In the genomic region with DNA sequence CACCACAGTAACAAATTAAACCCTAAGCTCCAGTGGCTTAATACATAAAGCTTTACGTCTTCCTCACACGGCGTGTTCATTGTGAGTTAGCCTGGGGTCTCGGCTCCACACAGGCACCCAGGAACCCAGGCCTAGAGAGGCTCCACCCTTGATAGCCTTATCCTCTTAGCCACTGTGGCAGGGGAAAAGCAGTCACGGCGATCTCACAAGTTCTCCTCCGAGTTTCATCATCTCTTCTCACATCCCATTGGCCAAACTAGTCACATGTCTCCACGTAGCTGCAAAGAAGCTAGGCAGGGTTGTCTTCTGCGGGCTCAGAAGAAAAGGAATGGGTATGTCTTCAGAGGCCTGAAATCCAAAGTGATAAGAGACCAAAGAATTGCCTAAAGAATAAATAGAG, we compare ENCODE assay signal across 26 cellular contexts.
"Had no signal": no experiment of that assay in that cellular context is flagged by ENCODE, and none has a peak within 500 bp of the region (broad histone marks: within the 10 kb centered on the region; RNA-seq: fewer than 3 reads in every experiment).

No MANE protein-coding gene starts in this region.

- H3K27me3 ChIP-seq: dorsolateral prefrontal cortex, upper lobe of right lung had no signal

- H3K9me3 Mint-ChIP-seq: activated CD4-positive, alpha-beta T cell treated with anti-CD3 and anti-CD28 coated beads, Interleukin-2, amount 10 ng/mL, durations not matched to agents 24 days and 14 days; immature natural killer cell had no signal

- H3K4me3 ChIP-seq: coronary artery, dorsolateral prefrontal cortex, gastroesophageal sphincter, left lung, lung, skin epidermis, upper lobe of right lung had no signal

- H3K27ac ChIP-seq: coronary artery, gastroesophageal sphincter, left lung, skin epidermis, upper lobe of right lung, VCaP had no signal

- DNase-seq: activated CD4-positive, alpha-beta memory T cell treated with anti-CD3 and anti-CD28 coated beads for 36 hours; activated CD4-positive, alpha-beta T cell treated with anti-CD3 and anti-CD28 coated beads, Interleukin-2, amount 10 ng/mL, durations not matched to agents 24 days and 14 days; activated effector memory CD4-positive, alpha-beta T cell treated with Interleukin-2 at 50 U/mL for 16 hours; activated naive CD4-positive, alpha-beta T cell treated with Interleukin-2 at 50 U/mL for 16 hours; anterior cingulate cortex; cerebellar nuclear complex; dorsolateral prefrontal cortex; effector memory CD8-positive, alpha-beta T cell; erythroblast; hippocampal formation; immature natural killer cell; left lung; stimulated activated CD4-positive, alpha-beta T cell treated with anti-CD3 and anti-CD28 coated beads, Interleukin-12 subunit alpha, Interleukin-12 subunit beta, amount 100 ng/mL, for 4 hours; stimulated activated CD4-positive, alpha-beta T cell treated with anti-CD3 and anti-CD28 coated beads, Interleukin-4, amount 100 ng/mL, for 24 hours; upper lobe of right lung had no signal

- H3K4me1 ChIP-seq: gastroesophageal sphincter, left lung, upper lobe of right lung had no signal

- H3K9me3 ChIP-seq: left lung, upper lobe of right lung had no signal

- H3K4me1 Mint-ChIP-seq: activated CD4-positive, alpha-beta T cell treated with anti-CD3 and anti-CD28 coated beads, Interleukin-2, amount 10 ng/mL, durations not matched to agents 24 days and 14 days; immature natural killer cell; nephron; stimulated activated effector memory CD8-positive, alpha-beta T cell treated with anti-CD3 and anti-CD28 coated beads, Interleukin-12 subunit alpha, Interleukin-12 subunit beta, amount 100 ng/mL, for 72 hours had no signal

- H3K36me3 Mint-ChIP-seq: activated CD4-positive, alpha-beta memory T cell treated with anti-CD3 and anti-CD28 coated beads for 36 hours; activated naive CD8-positive, alpha-beta T cell; immature natural killer cell; stimulated activated effector memory CD8-positive, alpha-beta T cell treated with anti-CD3 and anti-CD28 coated beads, Interleukin-12 subunit alpha, Interleukin-12 subunit beta, amount 100 ng/mL, for 72 hours had no signal

- H3K36me3 ChIP-seq: gastroesophageal sphincter, left lung, upper lobe of right lung had no signal

- H3K27ac Mint-ChIP-seq: activated CD4-positive, alpha-beta memory T cell treated with anti-CD3 and anti-CD28 coated beads for 36 hours; activated CD4-positive, alpha-beta T cell treated with anti-CD3 and anti-CD28 coated beads, Interleukin-2, amount 10 ng/mL, durations not matched to agents 24 days and 14 days; activated naive CD8-positive, alpha-beta T cell; effector memory CD8-positive, alpha-beta T cell; immature natural killer cell; nephron; stimulated activated effector memory CD8-positive, alpha-beta T cell treated with anti-CD3 and anti-CD28 coated beads, Interleukin-12 subunit alpha, Interleukin-12 subunit beta, amount 100 ng/mL, for 72 hours; stimulated activated naive CD8-positive, alpha-beta T cell treated with anti-CD3 and anti-CD28 coated beads, Interleukin-15, Interleukin-2, amounts not matched to agents 100 ng/mL and 50 ng/mL, for 24 hours had no signal

- H3K4me3 Mint-ChIP-seq: activated CD4-positive, alpha-beta memory T cell treated with anti-CD3 and anti-CD28 coated beads for 36 hours; activated CD4-positive, alpha-beta T cell treated with anti-CD3 and anti-CD28 coated beads, Interleukin-2, amount 10 ng/mL, durations not matched to agents 24 days and 14 days; activated naive CD8-positive, alpha-beta T cell; effector memory CD8-positive, alpha-beta T cell; immature natural killer cell; nephron; stimulated activated effector memory CD8-positive, alpha-beta T cell treated with anti-CD3 and anti-CD28 coated beads, Interleukin-12 subunit alpha, Interleukin-12 subunit beta, amount 100 ng/mL, for 72 hours; stimulated activated naive CD8-positive, alpha-beta T cell treated with anti-CD3 and anti-CD28 coated beads, Interleukin-15, Interleukin-2, amounts not matched to agents 100 ng/mL and 50 ng/mL, for 24 hours had no signal

- H3K27me3 Mint-ChIP-seq: activated CD4-positive, alpha-beta T cell treated with anti-CD3 and anti-CD28 coated beads, Interleukin-2, amount 10 ng/mL, durations not matched to agents 24 days and 14 days had no signal

- ATAC-seq: activated CD4-positive, CD25-positive, alpha-beta regulatory T cell treated with anti-CD3 and anti-CD28 coated beads, Interleukin-2, amount 50 U/mL, for 24 hours; effector memory CD8-positive, alpha-beta T cell; gastroesophageal sphincter; left lung; sciatic nerve; stimulated activated effector memory CD8-positive, alpha-beta T cell treated with anti-CD3 and anti-CD28 coated beads, Interleukin-12 subunit alpha, Interleukin-12 subunit beta, amount 100 ng/mL, for 72 hours; upper lobe of right lung had no signal
